ENCODE assay signal across 24 cellular contexts in genomic region chr7:82823073-82823472, GRCh38.
DNase-seq lines count a peak whose midpoint lies in the region; ATAC-seq, FAIRE-seq and TF ChIP-seq lines count a peak whose summit lies in the region.
"Had no signal": no experiment of that assay in that cellular context is flagged by ENCODE, and none has a peak within 500 bp of the region (broad histone marks: within the 10 kb centered on the region; RNA-seq: fewer than 3 reads in every experiment).

No MANE protein-coding gene starts in this region.

- ATAC-seq in HepG2 (no peak), right lobe of liver (no peak), IMR-90 (ENCODE audit: low read depth) (no peak), right cardiac atrium (no peak)
- ATAC-seq: GM12878 had no signal

- H3K4me2 ChIP-seq in HepG2 (ENCODE audit: low read depth, low read length): no peak overlapping the region
- no peak overlapping the region for H3K4me2 ChIP-seq in IMR-90 (ENCODE audit: low read depth, low read length)
- H3K4me2 ChIP-seq in endothelial cell of umbilical vein (ENCODE audit: insufficient read depth, low read length): no peak overlapping the region
- H3K4me2 ChIP-seq: BLaER1 had no signal

- no peak overlapping the region for H2BK15ac ChIP-seq in IMR-90 (ENCODE audit: low read depth, low read length)

- H3K79me2 ChIP-seq in HepG2 (ENCODE audit: insufficient read depth, low read length): no peaks in the 10 kb centered on the region
- no peaks in the 10 kb centered on the region for H3K79me2 ChIP-seq in endothelial cell of umbilical vein (ENCODE audit: control insufficient read depth, insufficient read depth, low read length)

- no peak overlapping the region for H2BK5ac ChIP-seq in IMR-90 (ENCODE audit: low read depth, low read length, poor library complexity, severe bottlenecking)

- H3K4me3 ChIP-seq in HepG2 (replicated peaks in 1 of 3; ENCODE audit: insufficient read depth in 1 of 3, low read depth in 2 of 3, low read length in 3 of 3) (no peak overlapping the region), right lobe of liver (no peak overlapping the region), IMR-90 (ENCODE audit: insufficient read depth, low read depth, low read length) (no peak overlapping the region), endothelial cell of umbilical vein (replicated peaks in 1 of 3; ENCODE audit: insufficient read depth in 1 of 3, low read depth in 1 of 3, low read length in 3 of 3) (no peak overlapping the region), right cardiac atrium (ENCODE audit: low read length) (no peak overlapping the region)
- H3K4me3 ChIP-seq: BLaER1, GM12878 had no signal

- intact Hi-C loops in HepG2 (cut with micrococcal nuclease; ENCODE audit: unreplicated experiment) (no loop called here), right lobe of liver (cut with DNase I) (no loop called here), IMR-90 (cut with micrococcal nuclease) (no loop called here), endothelial cell of umbilical vein (cut with micrococcal nuclease) (no loop called here), right cardiac atrium (cut with DNase I) (no loop called here)

- no peak for TF ChIP-seq RAD21 in HepG2 (CRISPR knock-in tag; IDR thresholded peaks at IDR 0.05)
- TF ChIP-seq RAD21 in IMR-90 (IDR thresholded peaks at IDR 0.05; ENCODE audit: low read length): no peak

- H4K5ac ChIP-seq in IMR-90 (ENCODE audit: low read depth, low read length): no peak overlapping the region

- H2AFZ ChIP-seq in HepG2 (ENCODE audit: low read length) (no peak overlapping the region), IMR-90 (replicated peaks; ENCODE audit: low read length, poor library complexity) (no peak overlapping the region), endothelial cell of umbilical vein (ENCODE audit: low read depth, low read length) (peak overlapping the region; percentile 23)

- H3K56ac ChIP-seq in IMR-90 (ENCODE audit: extremely low read depth, insufficient read depth, low read length): no peak overlapping the region

- FAIRE-seq in HepG2 (lab: Jason Lieb, UNC) (no peak), endothelial cell of umbilical vein (lab: Jason Lieb, UNC) (no peak)
- FAIRE-seq: GM12878, GM12892, GM18507 had no signal

- H3K4me1 ChIP-seq in HepG2 (ENCODE audit: insufficient read depth, low read length) (no peaks in the 10 kb centered on the region), right lobe of liver (no peaks in the 10 kb centered on the region), IMR-90 (ENCODE audit: control insufficient read depth, insufficient read depth, low read length) (no peaks in the 10 kb centered on the region), endothelial cell of umbilical vein (ENCODE audit: control insufficient read depth, extremely low read depth, insufficient read depth, low read length) (peaks cover 6% of the 10 kb centered on the region), right cardiac atrium (ENCODE audit: control insufficient read depth, insufficient read depth, low read length) (no peaks in the 10 kb centered on the region)
- H3K4me1 ChIP-seq: BE2C, BLaER1 had no signal

- H3K9ac ChIP-seq in HepG2 (ENCODE audit: insufficient read depth, low read depth, low read length) (no peak overlapping the region), IMR-90 (ENCODE audit: low read depth, low read length) (no peak overlapping the region), endothelial cell of umbilical vein (replicated peaks; ENCODE audit: extremely low read depth, insufficient read depth, low read length) (no peak overlapping the region)
- H3K9ac ChIP-seq: BLaER1 had no signal

- H3K9me3 ChIP-seq in HepG2 (ENCODE audit: low read length): no peaks in the 10 kb centered on the region
- H3K9me3 ChIP-seq in right lobe of liver: no peaks in the 10 kb centered on the region
- no peaks in the 10 kb centered on the region for H3K9me3 ChIP-seq in IMR-90 (ENCODE audit: control insufficient read depth, insufficient read depth, low read length)
- no peaks in the 10 kb centered on the region for H3K9me3 ChIP-seq in endothelial cell of umbilical vein (replicated peaks; ENCODE audit: control insufficient read depth, insufficient read depth, low read length)
- H3K9me3 ChIP-seq in right cardiac atrium (ENCODE audit: control insufficient read depth, low read length): no peaks in the 10 kb centered on the region
- H3K9me3 ChIP-seq: BE2C, BLaER1 had no signal

- no peaks in the 10 kb centered on the region for H4K20me1 ChIP-seq in HepG2 (ENCODE audit: insufficient read depth, low read length)
- no peaks in the 10 kb centered on the region for H4K20me1 ChIP-seq in IMR-90 (ENCODE audit: insufficient read depth, low read length)
- no peaks in the 10 kb centered on the region for H4K20me1 ChIP-seq in endothelial cell of umbilical vein (replicated peaks; ENCODE audit: control insufficient read depth, extremely low read depth, insufficient read depth, low read length)
- H4K20me1 ChIP-seq: BLaER1 had no signal

- no peak overlapping the region for H4K8ac ChIP-seq in IMR-90 (ENCODE audit: low read depth in 2 of 2, low read length in 2 of 2)

- H3K27ac ChIP-seq in HepG2 (ENCODE audit: extremely low read length, insufficient read depth, low read length) (no peak overlapping the region), right lobe of liver (no peak overlapping the region), IMR-90 (ENCODE audit: insufficient read depth, low read length) (no peak overlapping the region), endothelial cell of umbilical vein (ENCODE audit: insufficient read depth, low read depth, low read length) (no peak overlapping the region), right cardiac atrium (ENCODE audit: low read length) (no peak overlapping the region)
- H3K27ac ChIP-seq: 22Rv1, BLaER1 had no signal

- H2BK20ac ChIP-seq in IMR-90 (ENCODE audit: low read depth, low read length): no peak overlapping the region

- TF ChIP-seq CTCF in HepG2 (CRISPR knock-in tag; IDR thresholded peaks at IDR 0.05) (no peak), right lobe of liver (IDR thresholded peaks at IDR 0.05) (no peak), IMR-90 (conservative IDR thresholded peaks at IDR 0.05; ENCODE audit: low read depth, low read length) (no peak), endothelial cell of umbilical vein (IDR thresholded peaks at IDR 0.05; ENCODE audit: extremely low read depth in 1 of 2, insufficient read depth in 1 of 2, low read depth in 1 of 2, low read length in 2 of 2) (no peak)

- dilution Hi-C loops in IMR-90 (cut with HindIII; ENCODE audit: low sequenced_read_pairs, unreplicated experiment) (no loop called here), endothelial cell of umbilical vein (cut with MboI; ENCODE audit: extremely low pct_ligation_motif_present, low sequenced_read_pairs) (no loop called here)

- TF ChIP-seq EP300 in HepG2 (IDR thresholded peaks at IDR 0.05; ENCODE audit: low read depth in 2 of 2, low read length in 2 of 2) (no peak), HepG2 (CRISPR knock-in tag; IDR thresholded peaks at IDR 0.05; ENCODE audit: borderline replicate concordance) (no peak)

- H3K36me3 ChIP-seq in HepG2 (replicated peaks in 1 of 2; ENCODE audit: control insufficient read depth in 1 of 2, insufficient read depth in 2 of 2, low read length in 2 of 2): no peaks in the 10 kb centered on the region
- H3K36me3 ChIP-seq in right lobe of liver: no peaks in the 10 kb centered on the region
- H3K36me3 ChIP-seq in IMR-90 (ENCODE audit: control insufficient read depth, insufficient read depth, low read length): no peaks in the 10 kb centered on the region
- no peaks in the 10 kb centered on the region for H3K36me3 ChIP-seq in endothelial cell of umbilical vein (ENCODE audit: control insufficient read depth in 2 of 2, extremely low read depth in 1 of 2, insufficient read depth in 2 of 2, low read length in 2 of 2)
- H3K36me3 ChIP-seq: BE2C, BLaER1 had no signal

- H3K9me1 ChIP-seq in IMR-90 (ENCODE audit: insufficient read depth, low read length) (no peaks in the 10 kb centered on the region), endothelial cell of umbilical vein (replicated peaks; ENCODE audit: control insufficient read depth, extremely low read depth, insufficient read depth, low read length) (no peaks in the 10 kb centered on the region)

- H3K27me3 ChIP-seq in HepG2 (ENCODE audit: control insufficient read depth in 1 of 2, insufficient read depth in 2 of 2, low read length in 2 of 2) (no peaks in the 10 kb centered on the region), right lobe of liver (no peaks in the 10 kb centered on the region), IMR-90 (ENCODE audit: control insufficient read depth, insufficient read depth, low read length) (no peaks in the 10 kb centered on the region; the same call in 1 of the 2 replicates), endothelial cell of umbilical vein (ENCODE audit: control insufficient read depth in 2 of 2, insufficient read depth in 2 of 2, low read length in 2 of 2) (no peaks in the 10 kb centered on the region), right cardiac atrium (ENCODE audit: control insufficient read depth, insufficient read depth) (no peaks in the 10 kb centered on the region)
- H3K27me3 ChIP-seq: BE2C, BLaER1 had no signal

- H2AK9ac ChIP-seq in IMR-90 (replicated peaks; ENCODE audit: low read depth, low read length, poor library complexity): no peak overlapping the region

- H3K18ac ChIP-seq in IMR-90 (ENCODE audit: low read depth, low read length): no peak overlapping the region

- H3K4ac ChIP-seq in IMR-90 (ENCODE audit: low read depth, low read length): no peak overlapping the region

- no peak overlapping the region for H2BK120ac ChIP-seq in IMR-90 (ENCODE audit: low read depth, low read length)

- H3K14ac ChIP-seq in IMR-90 (replicated peaks; ENCODE audit: low read depth, low read length): no peak overlapping the region

- H3K23ac ChIP-seq in IMR-90 (ENCODE audit: low read depth, low read length): no peak overlapping the region

- no peak for TF ChIP-seq POLR2A in HepG2 (IDR thresholded peaks at IDR 0.05; ENCODE audit: insufficient read depth in 1 of 2, low read depth in 2 of 2, low read length in 2 of 2)
- TF ChIP-seq POLR2A in right lobe of liver (IDR thresholded peaks at IDR 0.05): no peak
- TF ChIP-seq POLR2A in IMR-90 (IDR thresholded peaks at IDR 0.05; ENCODE audit: low read depth, low read length): no peak
- no peak for TF ChIP-seq POLR2A in endothelial cell of umbilical vein (IDR thresholded peaks at IDR 0.05; ENCODE audit: low read depth, low read length)

- H4K91ac ChIP-seq in IMR-90 (ENCODE audit: insufficient read depth, low read depth, low read length): no peak overlapping the region

- 0% methylated on average over 2 of the region's 2 CpGs for WGBS in HepG2 (ENCODE audit: low lambda C conversion rate)
- WGBS in right lobe of liver (ENCODE audit: insufficient coverage, low coverage, low lambda C conversion rate, missing lambda C conversion rate): 48% methylated on average over 2 of the region's 2 CpGs
- WGBS in IMR-90 (ENCODE audit: extremely low coverage in 2 of 2, insufficient read length in 1 of 2), 2 experiments: no CpG with 5 or more reads among the region's 2 CpGs
- WGBS in right cardiac atrium: 75% methylated on average over 2 of the region's 2 CpGs

- in situ Hi-C loops in HepG2 (cut with HindIII; ENCODE audit: extremely low pct_ligation_motif_present, low pct_unique_long_range_greater_than_20kb) (no loop called here), IMR-90 (cut with MboI; ENCODE audit: low sequenced_read_pairs) (no loop called here)

- POLR2A ChIA-PET in HepG2 (lab: Yijun Ruan, JAX) (no interaction called here), IMR-90 (lab: Charles Lee; ENCODE audit: unreplicated experiment) (no interaction called here), endothelial cell of umbilical vein (lab: Charles Lee) (no interaction called here)

- H3K79me1 ChIP-seq in IMR-90 (ENCODE audit: low read depth in 1 of 2, low read length in 2 of 2): no peaks in the 10 kb centered on the region

- H2AK5ac ChIP-seq in IMR-90 (ENCODE audit: low read depth, low read length): no peak overlapping the region

- no peak for DNase-seq in HepG2 (ENCODE audit: low spot score)
- no peak for DNase-seq in right lobe of liver
- DNase-seq in IMR-90: no peak
- peak; percentile 16 for DNase-seq in endothelial cell of umbilical vein (ENCODE audit: low read depth, low spot score)
- DNase-seq in right cardiac atrium: no peak
- no peak for DNase-seq in AG20443 (ENCODE audit: low spot score)
- DNase-seq: BE2C; C1 segment of cervical spinal cord; CD4-positive, alpha-beta memory T cell; CD4-positive, CD25-positive, alpha-beta regulatory T cell; CD8-positive, alpha-beta memory T cell; COR-L47; DMS 273 treated with DMSO at 0.1 percent for 48 hours; DMS153; DMS53; DMS79; DND-41; EL; GDM1 had no signal

- no TSS peak for BruUV-seq in HepG2 (replicated peaks; lab: Mats Ljungman, UMichigan)
- BruUV-seq in IMR-90 (replicated peaks; lab: Mats Ljungman, UMichigan): no TSS peak
- BruUV-seq in endothelial cell of umbilical vein (replicated peaks; lab: Mats Ljungman, UMichigan): no TSS peak

- CTCF ChIA-PET in HepG2 (lab: Yijun Ruan, JAX; ENCODE audit: low intra/inter-chr PET ratio, low total read pairs) (no interaction called here), IMR-90 (lab: Yijun Ruan, JAX) (no interaction called here), endothelial cell of umbilical vein (lab: Charles Lee) (interaction anchor here (5.3 kb wide), 1 partner anchor 11 kb away, joined by 34 read pairs; no protein-coding TSS in a partner anchor)
